In genomic region chr15:74906193-74906449, GRCh38 we compare ENCODE assay signal across 8 cellular contexts.
DNase-seq lines count a peak whose midpoint lies in the region; FAIRE-seq and TF ChIP-seq lines count a peak whose summit lies in the region.

No MANE protein-coding gene starts in this region.

- no peaks in the 10 kb centered on the region for H3K27me3 ChIP-seq in HL-60 (ENCODE audit: insufficient read depth, poor library complexity, severe bottlenecking)

- no peak for TF ChIP-seq CTCF in HL-60 (IDR thresholded peaks at IDR 0.05; ENCODE audit: insufficient read depth, low read length)
- no peak for TF ChIP-seq CTCF in D721Med (IDR thresholded peaks at IDR 0.05; ENCODE audit: insufficient read depth, missing control alignments)

- peak overlapping the region; percentile 84 for H3K4me3 ChIP-seq in HL-60 (replicated peaks; ENCODE audit: insufficient read depth, low read length)

- H3K27ac ChIP-seq in HL-60 (replicated peaks), result peak overlapping the region; percentile 84

- DNase-seq in activated T-cell treated with anti-CD3 and anti-CD28 coated beads for 4 hours (peak; percentile 11), HL-60 (ENCODE audit: low read depth in 1 of 2, low spot score in 1 of 2) (peak in 1 of 2 experiments; percentile 43), glomerular visceral epithelial cell (ENCODE audit: extremely low spot score) (peak; percentile 41), posterior cingulate gyrus (peak in 6 of 10 donors; percentile 18 to 84 (median 32)), medulla oblongata (ENCODE audit: extremely low spot score) (no peak), D721Med (ENCODE audit: insufficient read length, low spot score) (no peak)
- no peak for DNase-seq in activated T-cell treated with anti-CD3 and anti-CD28 coated beads, Interleukin-2, amount 50 U/mL, for 1 hour
- peak; percentile 29 for DNase-seq in activated effector memory CD4-positive, alpha-beta T cell treated with Interleukin-2 at 50 U/mL for 16 hours

- no peak for FAIRE-seq in D721Med (lab: Jason Lieb, UNC)

- intact Hi-C loops in posterior cingulate gyrus (cut with DNase I), result loop anchor here (1.0 to 5.0 kb wide), 3 partner anchors 32 to 63 kb away; partner anchors contain the start of genes COX5A, SCAMP2 and ULK3

Comparison
In these comparisons a context has a peak if more than half of its experiments do, and no peak if none do; other contexts are left out.
1. DNase-seq: peak in activated T-cell treated with anti-CD3 and anti-CD28 coated beads for 4 hours (single experiment), activated effector memory CD4-positive, alpha-beta T cell treated with Interleukin-2 at 50 U/mL for 16 hours (single experiment), glomerular visceral epithelial cell (single experiment) and posterior cingulate gyrus (6 of 10); none in activated T-cell treated with anti-CD3 and anti-CD28 coated beads, Interleukin-2, amount 50 U/mL, for 1 hour (single experiment), medulla oblongata (single experiment) and D721Med (single experiment).